1 cellular context compared by ENCODE assay signal in the genomic region with DNA sequence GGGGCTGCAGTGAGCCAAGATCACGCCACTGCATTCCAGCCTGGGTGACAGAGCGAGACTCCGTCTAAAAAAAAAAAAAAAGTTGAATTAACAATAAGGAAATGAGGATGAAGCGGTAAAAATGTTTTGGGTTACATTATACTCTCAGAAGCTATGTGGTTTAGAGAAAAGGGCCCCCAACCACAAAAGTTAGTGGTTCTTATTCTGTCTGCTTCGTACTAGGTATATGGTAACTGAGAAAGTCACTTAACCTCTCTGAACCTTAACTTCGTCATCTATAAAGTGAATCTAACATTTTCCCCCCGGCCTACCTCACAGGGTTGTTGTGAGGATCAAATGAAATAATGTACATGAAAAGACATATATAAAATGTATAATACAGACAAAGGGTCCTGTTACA.
TF ChIP-seq lines count a peak whose summit lies in the region.

No MANE protein-coding gene starts in this region.

TF ChIP-seq in HepG2, 621 proteins besides CTCF, POLR2A, EP300 and RAD21 (continued from another document):
- TF ChIP-seq ZNF646 (CRISPR knock-in tag; IDR thresholded peaks at IDR 0.05) (no peak), ZSCAN21 (CRISPR knock-in tag; IDR thresholded peaks at IDR 0.05; ENCODE audit: borderline replicate concordance) (no peak), RNF2 (conservative IDR thresholded peaks at IDR 0.05; ENCODE audit: low read depth) (no peak), ZNF747 (CRISPR knock-in tag; IDR thresholded peaks at IDR 0.05; ENCODE audit: borderline replicate concordance) (no peak), NFYC (CRISPR knock-in tag; IDR thresholded peaks at IDR 0.05) (no peak), NR2F6 (IDR thresholded peaks at IDR 0.05) (no peak), NR2F6 (CRISPR knock-in tag; IDR thresholded peaks at IDR 0.05) (no peak), ZNF788 (CRISPR knock-in tag; IDR thresholded peaks at IDR 0.05; ENCODE audit: borderline replicate concordance) (no peak), AHR (CRISPR knock-in tag; IDR thresholded peaks at IDR 0.05) (no peak)
